22 cellular contexts compared by ENCODE assay signal in genomic region chr11:72278911-72279310, GRCh38. TPM values are rescaled to one million over a fixed set of nuclear protein-coding genes. Genes with fewer than 3 reads are reported as not detected.
DNase-seq lines count a peak whose midpoint lies in the region; ATAC-seq, FAIRE-seq and TF ChIP-seq lines count a peak whose summit lies in the region.
"Had no signal": no experiment of that assay in that cellular context is flagged by ENCODE, and none has a peak within 500 bp of the region (broad histone marks: within the 10 kb centered on the region; RNA-seq: fewer than 3 reads in every experiment).

No MANE protein-coding gene starts in this region.

- H3K4me1 Mint-ChIP-seq in Caco-2 (ENCODE audit: low read depth, unreplicated experiment): no peaks in the 10 kb centered on the region
- H3K4me1 Mint-ChIP-seq: activated B cell treated with CpG ODN at 0.5 μM for 24 hours had no signal

- H3K4me1 ChIP-seq in endothelial cell of umbilical vein (ENCODE audit: control insufficient read depth, extremely low read depth, insufficient read depth, low read length): no peaks in the 10 kb centered on the region
- H3K4me1 ChIP-seq in Caco-2: no peaks in the 10 kb centered on the region
- H3K4me1 ChIP-seq: HAP-1, heart left ventricle, spleen, uterus had no signal

- POLR2A ChIA-PET in endothelial cell of umbilical vein (lab: Charles Lee): no interaction called here
- POLR2A ChIA-PET in Caco-2 (lab: Charles Lee): no interaction called here

- ATAC-seq in left ventricle myocardium superior: no peak
- ATAC-seq: heart left ventricle, mucosa of descending colon had no signal

- no peak overlapping the region for H3K27ac Mint-ChIP-seq in Caco-2 (ENCODE audit: unreplicated experiment)
- H3K27ac Mint-ChIP-seq: activated B cell treated with CpG ODN at 0.5 μM for 24 hours; stimulated activated naive CD8-positive, alpha-beta T cell treated with anti-CD3 and anti-CD28 coated beads, Interleukin-15, Interleukin-2, amounts not matched to agents 100 ng/mL and 50 ng/mL, for 24 hours had no signal

- intact Hi-C loops in endothelial cell of umbilical vein (cut with micrococcal nuclease) (no loop called here), left ventricle myocardium superior (cut with micrococcal nuclease) (no loop called here), Caco-2 (cut with micrococcal nuclease; ENCODE audit: unreplicated experiment) (no loop called here)

- no peak overlapping the region for H2AFZ ChIP-seq in endothelial cell of umbilical vein (ENCODE audit: low read depth, low read length)

- no peaks in the 10 kb centered on the region for H3K9me3 Mint-ChIP-seq in Caco-2 (ENCODE audit: unreplicated experiment)
- H3K9me3 Mint-ChIP-seq: activated B cell treated with CpG ODN at 0.5 μM for 24 hours; stimulated activated naive CD8-positive, alpha-beta T cell treated with anti-CD3 and anti-CD28 coated beads, Interleukin-15, Interleukin-2, amounts not matched to agents 100 ng/mL and 50 ng/mL, for 24 hours had no signal

- no peak overlapping the region for H3K27ac ChIP-seq in endothelial cell of umbilical vein (ENCODE audit: insufficient read depth, low read depth, low read length)
- H3K27ac ChIP-seq: C4-2B, cardiac muscle cell, heart left ventricle, ovary, spleen, uterus had no signal

- H3K4me2 ChIP-seq in endothelial cell of umbilical vein (ENCODE audit: insufficient read depth, low read length): no peak overlapping the region

- TF ChIP-seq POLR2A in endothelial cell of umbilical vein (IDR thresholded peaks at IDR 0.05; ENCODE audit: low read depth, low read length): no peak

- dilution Hi-C loops in endothelial cell of umbilical vein (cut with MboI; ENCODE audit: extremely low pct_ligation_motif_present, low sequenced_read_pairs): no loop called here

- no peaks in the 10 kb centered on the region for H3K79me2 ChIP-seq in endothelial cell of umbilical vein (ENCODE audit: control insufficient read depth, insufficient read depth, low read length)

- DNase-seq in EL: peak; percentile 74
- DNase-seq in RCC 7860 (ENCODE audit: low spot score): peak; percentile 61
- DNase-seq in endothelial cell of umbilical vein (ENCODE audit: low read depth, low spot score): no peak
- peak; percentile 17 for DNase-seq in myocyte (ENCODE audit: low read depth)
- no peak for DNase-seq in left ventricle myocardium superior
- DNase-seq in Caco-2: no peak
- no peak for DNase-seq in activated CD4-positive, alpha-beta T cell treated with anti-CD3 and anti-CD28 coated beads, Interleukin-2, amount 50 U/mL, for 48 hours
- no peak for DNase-seq in NCI-H82 treated with DMSO at 0.1 percent for 48 hours (lab: John Stamatoyannopoulos, UW; ENCODE audit: unreplicated experiment)
- DNase-seq: activated B cell treated with CpG ODN at 0.5 μM for 24 hours; activated effector memory CD4-positive, alpha-beta T cell treated with anti-CD3 and anti-CD28 coated beads, Interleukin-2, amount 50 U/mL, for 16 hours; DMS79 treated with DMSO at 0.1 percent for 48 hours; heart left ventricle; mucosa of descending colon; NCI-H524 treated with DMSO at 0.1 percent for 48 hours; ovary; spleen; uterus had no signal

- H3K4me3 ChIP-seq in endothelial cell of umbilical vein (replicated peaks in 1 of 3; ENCODE audit: insufficient read depth in 1 of 3, low read depth in 1 of 3, low read length in 3 of 3): no peak overlapping the region
- no peak overlapping the region for H3K4me3 ChIP-seq in Caco-2 (ENCODE audit: low read depth, low read length)
- H3K4me3 ChIP-seq: cardiac muscle cell, HAP-1, heart left ventricle, mucosa of descending colon, ovary, spleen, uterus had no signal

- no peak overlapping the region for H3K9ac ChIP-seq in endothelial cell of umbilical vein (replicated peaks; ENCODE audit: extremely low read depth, insufficient read depth, low read length)

- TF ChIP-seq CTCF in endothelial cell of umbilical vein (IDR thresholded peaks at IDR 0.05; ENCODE audit: extremely low read depth in 1 of 2, insufficient read depth in 1 of 2, low read depth in 1 of 2, low read length in 2 of 2) (no peak), Caco-2 (IDR thresholded peaks at IDR 0.05; ENCODE audit: insufficient read depth in 1 of 2, low read depth in 1 of 2, low read length in 1 of 2, severe bottlenecking in 1 of 2, unreplicated experiment in 1 of 2) (no peak)

- FAIRE-seq in RCC 7860 (lab: Jason Lieb, UNC) (peak; percentile 14), endothelial cell of umbilical vein (lab: Jason Lieb, UNC) (no peak)
- FAIRE-seq: keratinocyte had no signal

- no peak overlapping the region for H3K4me3 Mint-ChIP-seq in Caco-2 (ENCODE audit: unreplicated experiment)
- H3K4me3 Mint-ChIP-seq: activated B cell treated with CpG ODN at 0.5 μM for 24 hours; stimulated activated naive CD8-positive, alpha-beta T cell treated with anti-CD3 and anti-CD28 coated beads, Interleukin-15, Interleukin-2, amounts not matched to agents 100 ng/mL and 50 ng/mL, for 24 hours had no signal

- H3K9me3 ChIP-seq in endothelial cell of umbilical vein (replicated peaks; ENCODE audit: control insufficient read depth, insufficient read depth, low read length): no peaks in the 10 kb centered on the region
- H3K9me3 ChIP-seq in Caco-2: no peaks in the 10 kb centered on the region; the same call in 1 of the 2 replicates
- H3K9me3 ChIP-seq: HAP-1, heart left ventricle, mucosa of descending colon, ovary, spleen, uterus had no signal

- CTCF ChIA-PET in endothelial cell of umbilical vein (lab: Charles Lee) (interaction anchor here (0.6 kb wide), 1 partner anchor 219 kb away, joined by 4 read pairs; no protein-coding TSS in a partner anchor), Caco-2 (lab: Charles Lee) (no interaction called here)

- H3K36me3 Mint-ChIP-seq in Caco-2 (ENCODE audit: insufficient read depth, unreplicated experiment): no peaks in the 10 kb centered on the region

- peaks cover 5 to 8% of the 10 kb centered on the region in 2 experiments for H3K27me3 ChIP-seq in endothelial cell of umbilical vein (ENCODE audit: control insufficient read depth in 2 of 2, insufficient read depth in 2 of 2, low read length in 2 of 2)
- no peaks in the 10 kb centered on the region for H3K27me3 ChIP-seq in Caco-2 (replicated peaks; ENCODE audit: control insufficient read depth, insufficient read depth, low read length)
- H3K27me3 ChIP-seq: cardiac muscle cell, ovary had no signal

- no peaks in the 10 kb centered on the region for H3K9me1 ChIP-seq in endothelial cell of umbilical vein (replicated peaks; ENCODE audit: control insufficient read depth, extremely low read depth, insufficient read depth, low read length)

- H3K36me3 ChIP-seq in endothelial cell of umbilical vein (ENCODE audit: control insufficient read depth in 2 of 2, extremely low read depth in 1 of 2, insufficient read depth in 2 of 2, low read length in 2 of 2): no peaks in the 10 kb centered on the region
- no peaks in the 10 kb centered on the region for H3K36me3 ChIP-seq in Caco-2 (ENCODE audit: control insufficient read depth, insufficient read depth, low read length)
- H3K36me3 ChIP-seq: cardiac muscle cell, HAP-1, heart left ventricle, ovary, spleen, uterus had no signal

- H3K27me3 Mint-ChIP-seq in Caco-2 (ENCODE audit: insufficient read depth, unreplicated experiment): peaks cover 18% of the 10 kb centered on the region

- BruUV-seq in endothelial cell of umbilical vein (replicated peaks; lab: Mats Ljungman, UMichigan): no TSS peak
- BruUV-seq in Caco-2 (replicated peaks; lab: Mats Ljungman, UMichigan): no TSS peak

- H4K20me1 ChIP-seq in endothelial cell of umbilical vein (replicated peaks; ENCODE audit: control insufficient read depth, extremely low read depth, insufficient read depth, low read length): no peaks in the 10 kb centered on the region

TF ChIP-seq in endothelial cell of umbilical vein, 7 proteins besides CTCF, POLR2A, EP300 and RAD21:
- TF ChIP-seq FOS (IDR thresholded peaks at IDR 0.05; ENCODE audit: borderline replicate concordance, insufficient read depth, low read length) (peak; percentile 10), JUN (IDR thresholded peaks at IDR 0.05; ENCODE audit: borderline replicate concordance, insufficient read depth, insufficient read length, low read depth) (no peak)

RNA-seq across cellular contexts. Expression of gene PHOX2A, which starts 34.9 kb away (rescaled TPM):
- total RNA-seq in endothelial cell of umbilical vein: not detected in 2 replicates
- not detected in 2 replicates for polyA plus RNA-seq in endothelial cell of umbilical vein
- not detected in 2 replicates for polyA plus RNA-seq in endothelial cell of umbilical vein (2011; cell fraction: cytosol; rRNA removed)
- polyA plus RNA-seq in endothelial cell of umbilical vein (2011; cell fraction: nucleus; rRNA removed): not detected in 2 replicates
- not detected in 2 replicates for polyA plus RNA-seq in endothelial cell of umbilical vein (2012)
- not detected in 2 replicates for polyA minus RNA-seq in endothelial cell of umbilical vein
- polyA minus RNA-seq in endothelial cell of umbilical vein (2011; cell fraction: cytosol; rRNA and poly(A)+ RNA removed): not detected
- polyA minus RNA-seq in endothelial cell of umbilical vein (2011; cell fraction: nucleus; rRNA and poly(A)+ RNA removed): not detected in 2 replicates
- total RNA-seq in myocyte: not detected in 2 replicates
- not detected for polyA plus RNA-seq in myocyte (2012)
- not detected for total RNA-seq in left ventricle myocardium superior
- not detected in 2 replicates for total RNA-seq in Caco-2 (2022)
- total RNA-seq: activated B cell treated with CpG ODN at 0.5 μM for 24 hours, heart left ventricle, ovary, spleen, uterus had no signal
- polyA plus RNA-seq: cardiac muscle cell, heart left ventricle, keratinocyte, ovary had no signal

RNA-seq across cellular contexts. Expression of gene INPPL1, which starts 54.3 kb away (rescaled TPM):
- total RNA-seq in endothelial cell of umbilical vein (184 and 211 TPM in 2 replicates), myocyte (490 and 646 TPM in 2 replicates), left ventricle myocardium superior (136 TPM), Caco-2 (2022) (393 and 396 TPM in 2 replicates)
- 125 and 153 TPM in 2 replicates for polyA plus RNA-seq in endothelial cell of umbilical vein
- 52.7 and 60.3 TPM in 2 replicates for polyA plus RNA-seq in endothelial cell of umbilical vein (2011; cell fraction: cytosol; rRNA removed)
- 839 and 1,020 TPM in 2 replicates for polyA plus RNA-seq in endothelial cell of umbilical vein (2011; cell fraction: nucleus; rRNA removed)
- 89.2 and 105 TPM in 2 replicates for polyA plus RNA-seq in endothelial cell of umbilical vein (2012)
- 157 and 171 TPM in 2 replicates for polyA minus RNA-seq in endothelial cell of umbilical vein
- polyA minus RNA-seq in endothelial cell of umbilical vein (2011; cell fraction: cytosol; rRNA and poly(A)+ RNA removed): 121 TPM
- 213 and 246 TPM in 2 replicates for polyA minus RNA-seq in endothelial cell of umbilical vein (2011; cell fraction: nucleus; rRNA and poly(A)+ RNA removed)
- polyA plus RNA-seq in myocyte (2012): 285 TPM

Comparison
In these comparisons a context has a peak if more than half of its experiments do, and no peak if none do; other contexts are left out.
1. DNase-seq: peak in EL (single experiment), RCC 7860 (single experiment) and myocyte (single experiment); none in endothelial cell of umbilical vein (single experiment), left ventricle myocardium superior (single experiment), Caco-2 (0 of 2), activated CD4-positive, alpha-beta T cell treated with anti-CD3 and anti-CD28 coated beads, Interleukin-2, amount 50 U/mL, for 48 hours (0 of 2) and NCI-H82 treated with DMSO at 0.1 percent for 48 hours (single experiment).